8 cellular contexts compared by ENCODE assay signal in genomic region chr12:118357327-118358007, GRCh38. TPM values are rescaled to one million over a fixed set of nuclear protein-coding genes. Genes with fewer than 3 reads are reported as not detected.
DNase-seq lines count a peak whose midpoint lies in the region; ATAC-seq and TF ChIP-seq lines count a peak whose summit lies in the region.

No MANE protein-coding gene starts in this region.

- H3K9me3 Mint-ChIP-seq in chondrocyte (ENCODE audit: low read depth), result no peaks in the 10 kb centered on the region

- H3K27me3 ChIP-seq in AG04450 (ENCODE audit: control insufficient read depth, insufficient read depth, low read length), result no peaks in the 10 kb centered on the region
- H3K27me3 ChIP-seq in lung (ENCODE audit: control insufficient read depth, insufficient read depth), result no peaks in the 10 kb centered on the region
- H3K27me3 ChIP-seq in upper lobe of right lung, result no peaks in the 10 kb centered on the region

- no peaks in the 10 kb centered on the region for H3K36me3 Mint-ChIP-seq in chondrocyte (ENCODE audit: low read depth)

- intact Hi-C loops in upper lobe of right lung (cut with DNase I), result no loop called here

- H3K4me1 ChIP-seq in lung (ENCODE audit: control insufficient read depth in 2 of 2, insufficient read depth in 2 of 2, low read length in 2 of 2), result peaks cover 5 to 7% of the 10 kb centered on the region in 2 donors
- H3K4me1 ChIP-seq in upper lobe of right lung, result peaks cover 20% of the 10 kb centered on the region

- H3K36me3 ChIP-seq in lung (ENCODE audit: control insufficient read depth in 2 of 2, insufficient read depth in 2 of 2, low read length in 2 of 2) (no peaks in the 10 kb centered on the region), upper lobe of right lung (no peaks in the 10 kb centered on the region)

- no peak for TF ChIP-seq CTCF in AG04450 (IDR thresholded peaks at IDR 0.05; ENCODE audit: low read depth, low read length)
- peak; percentile 57 for TF ChIP-seq CTCF in chondrocyte (IDR thresholded peaks at IDR 0.05)
- no peak for TF ChIP-seq CTCF in lung (IDR thresholded peaks at IDR 0.05; ENCODE audit: control extremely low read depth, extremely low read depth)
- peak; percentile 17 for TF ChIP-seq CTCF in upper lobe of right lung (IDR thresholded peaks at IDR 0.05)

- 9 to 12% methylated on average over 6 of the region's 6 CpGs for WGBS in lung, 2 donors

- CTCF ChIA-PET in AG04450 (lab: Charles Lee), result interaction anchor here (0.7 to 6.0 kb wide), 7 partner anchors 10 to 176 kb away, joined by 3 to 59 read pairs (median 4); partner anchors contain the start of gene SUDS3

- peak; percentile 40 for ATAC-seq in GM18861 (IDR thresholded peaks at IDR 0.05; ENCODE audit: unreplicated experiment)
- peak; percentile 75 for ATAC-seq in HG03432 (IDR thresholded peaks at IDR 0.05; ENCODE audit: unreplicated experiment)
- peak; percentile 31 for ATAC-seq in SK-N-SH treated with all-trans-retinoic acid at 6 μM for 48 hours
- peak; percentile 56 for ATAC-seq in lung (ENCODE audit: insufficient read depth, low FRiP score)
- peak; percentile 74 for ATAC-seq in upper lobe of right lung

- no peak for DNase-seq in AG04450 (ENCODE audit: low read depth, low spot score)
- no peak for DNase-seq in chondrocyte (ENCODE audit: low spot score)
- peak; percentile 46 for DNase-seq in lung (ENCODE audit: low spot score)
- no peak for DNase-seq in upper lobe of right lung
- no peak for DNase-seq in NCI-H2029 treated with DMSO at 0.1 percent for 48 hours (lab: John Stamatoyannopoulos, UW)

- H3K4me3 Mint-ChIP-seq in chondrocyte (ENCODE audit: unreplicated experiment), result no peak overlapping the region

- no peak overlapping the region for H3K4me3 ChIP-seq in AG04450 (ENCODE audit: low read depth, low read length)
- no peak overlapping the region for H3K4me3 ChIP-seq in lung
- H3K4me3 ChIP-seq in upper lobe of right lung, result peak overlapping the region; percentile 38

- no peaks in the 10 kb centered on the region for H3K27me3 Mint-ChIP-seq in chondrocyte (ENCODE audit: low read depth)

- H3K9me3 ChIP-seq in AG04450 (ENCODE audit: control insufficient read depth, insufficient read depth, low read length) (no peaks in the 10 kb centered on the region; the same call in 1 of the 2 replicates), lung (ENCODE audit: control insufficient read depth in 2 of 2, insufficient read depth in 1 of 2, low read length in 1 of 2) (no peaks in the 10 kb centered on the region), upper lobe of right lung (no peaks in the 10 kb centered on the region)

- H3K27ac ChIP-seq in AG04450 (ENCODE audit: low read depth, low read length) (peak overlapping the region; percentile 72), lung (ENCODE audit: low read depth in 1 of 2, low read length in 1 of 2) (no peak overlapping the region), upper lobe of right lung (peak overlapping the region; percentile 37)

- peaks cover 65% of the 10 kb centered on the region for H3K4me1 Mint-ChIP-seq in chondrocyte (ENCODE audit: low read depth)

- peak overlapping the region; percentile 69 for H3K27ac Mint-ChIP-seq in chondrocyte (ENCODE audit: unreplicated experiment)

- POLR2A ChIA-PET in AG04450 (lab: Yijun Ruan, JAX), result interaction anchor here (0.7 to 1.7 kb wide), 4 partner anchors 15 to 1394 kb away, joined by 3 to 5 read pairs (median 4); partner anchors contain the start of gene TAOK3

TF ChIP-seq in SK-N-SH treated with all-trans-retinoic acid at 6 μM for 48 hours, 23 proteins besides CTCF, POLR2A, EP300 and RAD21:
- TF ChIP-seq, protein P1, sequence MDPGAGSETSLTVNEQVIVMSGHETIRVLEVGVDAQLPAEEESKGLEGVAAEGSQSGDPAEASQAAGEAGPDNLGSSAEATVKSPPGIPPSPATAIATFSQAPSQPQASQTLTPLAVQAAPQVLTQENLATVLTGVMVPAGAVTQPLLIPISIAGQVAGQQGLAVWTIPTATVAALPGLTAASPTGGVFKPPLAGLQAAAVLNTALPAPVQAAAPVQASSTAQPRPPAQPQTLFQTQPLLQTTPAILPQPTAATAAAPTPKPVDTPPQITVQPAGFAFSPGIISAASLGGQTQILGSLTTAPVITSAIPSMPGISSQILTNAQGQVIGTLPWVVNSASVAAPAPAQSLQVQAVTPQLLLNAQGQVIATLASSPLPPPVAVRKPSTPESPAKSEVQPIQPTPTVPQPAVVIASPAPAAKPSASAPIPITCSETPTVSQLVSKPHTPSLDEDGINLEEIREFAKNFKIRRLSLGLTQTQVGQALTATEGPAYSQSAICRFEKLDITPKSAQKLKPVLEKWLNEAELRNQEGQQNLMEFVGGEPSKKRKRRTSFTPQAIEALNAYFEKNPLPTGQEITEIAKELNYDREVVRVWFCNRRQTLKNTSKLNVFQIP (CRISPR knock-in tag; IDR thresholded peaks at IDR 0.05; ENCODE audit: borderline replicate concordance, low read depth), result no peak
- TF ChIP-seq ZC3H10 (CRISPR knock-in tag; IDR thresholded peaks at IDR 0.05), result no peak
- TF ChIP-seq TCF4 (CRISPR knock-in tag; IDR thresholded peaks at IDR 0.05; ENCODE audit: borderline replicate concordance), result no peak
- no peak for TF ChIP-seq OSR1 (CRISPR knock-in tag; IDR thresholded peaks at IDR 0.05)
- no peak for TF ChIP-seq ZNF8 (CRISPR knock-in tag; IDR thresholded peaks at IDR 0.05)
- TF ChIP-seq TSHZ2 (CRISPR knock-in tag; IDR thresholded peaks at IDR 0.05), result no peak
- TF ChIP-seq ARNTL (CRISPR knock-in tag; IDR thresholded peaks at IDR 0.05; ENCODE audit: borderline replicate concordance, low read depth), result no peak
- TF ChIP-seq ZFP3 (CRISPR knock-in tag; IDR thresholded peaks at IDR 0.05), result no peak

RNA-seq across cellular contexts. Expression of gene TAOK3, which starts 15.2 kb away (rescaled TPM):
- polyA plus RNA-seq in AG04450 (2011; rRNA removed) (48.8 and 56.4 TPM in 2 replicates), lung (10 to 100 TPM; 19.9 to 29.9 TPM)
- 62.7 and 69.0 TPM in 2 replicates for polyA minus RNA-seq in AG04450 (2011; rRNA and poly(A)+ RNA removed)
- total RNA-seq in chondrocyte (18.3 to 31.3 TPM (median 19.9 TPM) in 3 replicates), lung (10 to 100 TPM; 45.5 to 54.5 TPM), upper lobe of right lung (64.1 TPM)

RNA-seq across cellular contexts. Expression of gene SUDS3, which starts 18.9 kb away (rescaled TPM):
- polyA plus RNA-seq in AG04450 (2011; rRNA removed) (24.1 and 28.9 TPM in 2 replicates), lung (10 to 100 TPM; 10.9 to 12.5 TPM)
- polyA minus RNA-seq in AG04450 (2011; rRNA and poly(A)+ RNA removed), result 25.3 and 26.9 TPM in 2 replicates
- total RNA-seq in chondrocyte (22.6 to 27.8 TPM (median 23.4 TPM) in 3 replicates), lung (100 to 1,000 TPM in 1 of 2 donors, 10 to 100 TPM in 1; 23.0 to 106 TPM), upper lobe of right lung (28.8 TPM)

Comparison
In these comparisons a context has a peak if more than half of its experiments do, and no peak if none do; other contexts are left out.
1. H3K27ac ChIP-seq: peak in AG04450 (single experiment) and upper lobe of right lung (single experiment); none in lung (0 of 2).
2. CTCF ChIP-seq: peak in chondrocyte (single experiment) and upper lobe of right lung (single experiment); none in AG04450 (single experiment) and lung (single experiment).
3. Peak in every context shown above with its lines, with median percentiles within 50 percentile points of each other: ATAC-seq.